In genomic region chr1:108889706-108890105, GRCh38 we compare ENCODE assay signal across 2 cellular contexts.
TF ChIP-seq lines count a peak whose summit lies in the region.

No MANE protein-coding gene starts in this region.

TF ChIP-seq in HepG2, 621 proteins besides CTCF, POLR2A, EP300 and RAD21:
- TF ChIP-seq SAP130 (CRISPR knock-in tag; IDR thresholded peaks at IDR 0.05; ENCODE audit: low read depth) (peak; percentile 24; the same call in 1 of the 2 replicates), HNF4A (CRISPR knock-in tag; IDR thresholded peaks at IDR 0.05) (peak; percentile 74), ZNF850 (CRISPR knock-in tag; conservative IDR thresholded peaks at IDR 0.05) (no peak), ELF3 (CRISPR knock-in tag; IDR thresholded peaks at IDR 0.05) (peak; percentile 49; the same call in 1 of the 2 replicates), GATAD2A (CRISPR knock-in tag; IDR thresholded peaks at IDR 0.05) (peak; percentile 34; the same call in 1 of the 2 replicates), SP2 (CRISPR knock-in tag; IDR thresholded peaks at IDR 0.05) (no peak), ETV5 (CRISPR knock-in tag; IDR thresholded peaks at IDR 0.05; ENCODE audit: borderline replicate concordance) (peak; percentile 48; the same call in 1 of the 2 replicates)
- TF ChIP-seq, protein P1, sequence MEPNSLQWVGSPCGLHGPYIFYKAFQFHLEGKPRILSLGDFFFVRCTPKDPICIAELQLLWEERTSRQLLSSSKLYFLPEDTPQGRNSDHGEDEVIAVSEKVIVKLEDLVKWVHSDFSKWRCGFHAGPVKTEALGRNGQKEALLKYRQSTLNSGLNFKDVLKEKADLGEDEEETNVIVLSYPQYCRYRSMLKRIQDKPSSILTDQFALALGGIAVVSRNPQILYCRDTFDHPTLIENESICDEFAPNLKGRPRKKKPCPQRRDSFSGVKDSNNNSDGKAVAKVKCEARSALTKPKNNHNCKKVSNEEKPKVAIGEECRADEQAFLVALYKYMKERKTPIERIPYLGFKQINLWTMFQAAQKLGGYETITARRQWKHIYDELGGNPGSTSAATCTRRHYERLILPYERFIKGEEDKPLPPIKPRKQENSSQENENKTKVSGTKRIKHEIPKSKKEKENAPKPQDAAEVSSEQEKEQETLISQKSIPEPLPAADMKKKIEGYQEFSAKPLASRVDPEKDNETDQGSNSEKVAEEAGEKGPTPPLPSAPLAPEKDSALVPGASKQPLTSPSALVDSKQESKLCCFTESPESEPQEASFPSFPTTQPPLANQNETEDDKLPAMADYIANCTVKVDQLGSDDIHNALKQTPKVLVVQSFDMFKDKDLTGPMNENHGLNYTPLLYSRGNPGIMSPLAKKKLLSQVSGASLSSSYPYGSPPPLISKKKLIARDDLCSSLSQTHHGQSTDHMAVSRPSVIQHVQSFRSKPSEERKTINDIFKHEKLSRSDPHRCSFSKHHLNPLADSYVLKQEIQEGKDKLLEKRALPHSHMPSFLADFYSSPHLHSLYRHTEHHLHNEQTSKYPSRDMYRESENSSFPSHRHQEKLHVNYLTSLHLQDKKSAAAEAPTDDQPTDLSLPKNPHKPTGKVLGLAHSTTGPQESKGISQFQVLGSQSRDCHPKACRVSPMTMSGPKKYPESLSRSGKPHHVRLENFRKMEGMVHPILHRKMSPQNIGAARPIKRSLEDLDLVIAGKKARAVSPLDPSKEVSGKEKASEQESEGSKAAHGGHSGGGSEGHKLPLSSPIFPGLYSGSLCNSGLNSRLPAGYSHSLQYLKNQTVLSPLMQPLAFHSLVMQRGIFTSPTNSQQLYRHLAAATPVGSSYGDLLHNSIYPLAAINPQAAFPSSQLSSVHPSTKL (CRISPR knock-in tag; IDR thresholded peaks at IDR 0.05), result peak; percentile 63
TF ChIP-seq in HepG2: peak in this region for 6.

TF ChIP-seq in SK-N-SH treated with all-trans-retinoic acid at 6 μM for 48 hours, 23 proteins besides CTCF, POLR2A, EP300 and RAD21:
- TF ChIP-seq GLIS3 (CRISPR knock-in tag; IDR thresholded peaks at IDR 0.05) (no peak), CSDC2 (CRISPR knock-in tag; IDR thresholded peaks at IDR 0.05) (no peak), PPARA (CRISPR knock-in tag; IDR thresholded peaks at IDR 0.05; ENCODE audit: borderline replicate concordance) (no peak), OSR1 (CRISPR knock-in tag; IDR thresholded peaks at IDR 0.05) (no peak), ZC3H10 (CRISPR knock-in tag; IDR thresholded peaks at IDR 0.05) (no peak), ISL1 (CRISPR knock-in tag; IDR thresholded peaks at IDR 0.05) (no peak), RARB (CRISPR knock-in tag; IDR thresholded peaks at IDR 0.05) (no peak), TCF4 (CRISPR knock-in tag; IDR thresholded peaks at IDR 0.05; ENCODE audit: borderline replicate concordance) (no peak), POU6F1 (CRISPR knock-in tag; IDR thresholded peaks at IDR 0.05; ENCODE audit: borderline replicate concordance, low read depth) (no peak), ZFP3 (CRISPR knock-in tag; IDR thresholded peaks at IDR 0.05) (no peak), ESRRG (CRISPR knock-in tag; IDR thresholded peaks at IDR 0.05) (no peak)
- TF ChIP-seq, protein P2, sequence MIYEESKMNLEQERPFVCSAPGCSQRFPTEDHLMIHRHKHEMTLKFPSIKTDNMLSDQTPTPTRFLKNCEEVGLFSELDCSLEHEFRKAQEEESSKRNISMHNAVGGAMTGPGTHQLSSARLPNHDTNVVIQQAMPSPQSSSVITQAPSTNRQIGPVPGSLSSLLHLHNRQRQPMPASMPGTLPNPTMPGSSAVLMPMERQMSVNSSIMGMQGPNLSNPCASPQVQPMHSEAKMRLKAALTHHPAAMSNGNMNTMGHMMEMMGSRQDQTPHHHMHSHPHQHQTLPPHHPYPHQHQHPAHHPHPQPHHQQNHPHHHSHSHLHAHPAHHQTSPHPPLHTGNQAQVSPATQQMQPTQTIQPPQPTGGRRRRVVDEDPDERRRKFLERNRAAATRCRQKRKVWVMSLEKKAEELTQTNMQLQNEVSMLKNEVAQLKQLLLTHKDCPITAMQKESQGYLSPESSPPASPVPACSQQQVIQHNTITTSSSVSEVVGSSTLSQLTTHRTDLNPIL (CRISPR knock-in tag; IDR thresholded peaks at IDR 0.05; ENCODE audit: low read depth), result no peak
